ENCODE assay signal across 8 cellular contexts in genomic region chr14:52694761-52695480, GRCh38. TPM values are rescaled to one million over a fixed set of nuclear protein-coding genes. Genes with fewer than 3 reads are reported as not detected.
A peak's percentile ranks its signal among the peaks of the same experiment; 100 is the strongest.
DNase-seq lines count a peak whose midpoint lies in the region; ATAC-seq and TF ChIP-seq lines count a peak whose summit lies in the region.

No MANE protein-coding gene starts in this region.

- H3K36me3 Mint-ChIP-seq in endodermal cell (ENCODE audit: low read depth): peaks cover 4% of the 10 kb centered on the region

- H3K27me3 Mint-ChIP-seq in endodermal cell (ENCODE audit: insufficient read depth): peaks cover 3% of the 10 kb centered on the region

- peak overlapping the region; percentile 89 for H3K27ac Mint-ChIP-seq in endodermal cell

- H3K4me1 ChIP-seq in endodermal cell (ENCODE audit: control insufficient read depth, insufficient read depth, low read length) (no peaks in the 10 kb centered on the region), mucosa of rectum (ENCODE audit: control insufficient read depth in 2 of 2, insufficient read depth in 2 of 2, low read length in 2 of 2) (peaks cover 2 to 13% of the 10 kb centered on the region in 2 donors)

- peaks cover 33% of the 10 kb centered on the region for H3K4me1 Mint-ChIP-seq in endodermal cell

- H3K9ac ChIP-seq in endodermal cell (ENCODE audit: extremely low read depth, low read length, poor library complexity, severe bottlenecking) (peak overlapping the region; percentile 55), mucosa of rectum (ENCODE audit: low read depth in 1 of 2, low read length in 2 of 2) (peak overlapping the region; percentile 96 to 99)

- ATAC-seq in GM18867 (IDR thresholded peaks at IDR 0.05; ENCODE audit: unreplicated experiment) (peak; percentile 62), HG03066 (IDR thresholded peaks at IDR 0.05; ENCODE audit: low read depth, unreplicated experiment) (peak; percentile 66)

- 1% methylated on average over 16 to 46 of the region's 46 CpGs for WGBS in endodermal cell (ENCODE audit: insufficient coverage in 1 of 2, insufficient read length in 1 of 2), 2 experiments

- peak overlapping the region; percentile 82 for H3K4me3 Mint-ChIP-seq in endodermal cell

- no peak for TF ChIP-seq CTCF in AG09309 (IDR thresholded peaks at IDR 0.05; ENCODE audit: control insufficient read depth, insufficient read depth, low read depth, low read length, missing control alignments)
- TF ChIP-seq CTCF in endodermal cell (conservative IDR thresholded peaks at IDR 0.05): no peak

- H3K36me3 ChIP-seq in endodermal cell (ENCODE audit: control insufficient read depth, insufficient read depth, low read length): no peaks in the 10 kb centered on the region
- no peaks in the 10 kb centered on the region for H3K36me3 ChIP-seq in mucosa of rectum (ENCODE audit: control insufficient read depth in 2 of 2, insufficient read depth in 2 of 2, low read length in 2 of 2)

- DNase-seq in AG09309 (ENCODE audit: low read depth): no peak
- peak; percentile 59 for DNase-seq in NCI-H526 treated with DMSO at 0.1 percent for 48 hours (lab: John Stamatoyannopoulos, UW)
- DNase-seq in activated CD4-positive, alpha-beta T cell treated with anti-CD3 and anti-CD28 coated beads, Interleukin-2, amount 50 U/mL, for 48 hours: peak; percentile 57 to 69
- DNase-seq in endodermal cell: peak; percentile 72
- peak; percentile 15 to 61 for DNase-seq in stimulated activated CD8-positive, alpha-beta memory T cell treated with anti-CD3 and anti-CD28 coated beads, Interleukin-7, amount 100 ng/mL, for 48 hours (ENCODE audit: extremely low read depth in 1 of 2, low read depth in 1 of 2)

- no peaks in the 10 kb centered on the region for H3K9me3 ChIP-seq in endodermal cell (ENCODE audit: control insufficient read depth, low read length)
- H3K9me3 ChIP-seq in mucosa of rectum (ENCODE audit: control insufficient read depth in 2 of 2, low read length in 2 of 2): no peaks in the 10 kb centered on the region

- H3K27ac ChIP-seq in endodermal cell (ENCODE audit: low read depth, low read length) (no peak overlapping the region), mucosa of rectum (ENCODE audit: low read depth in 2 of 2, low read length in 2 of 2) (peak overlapping the region; percentile 97 to 98)

- no peaks in the 10 kb centered on the region for H3K9me3 Mint-ChIP-seq in endodermal cell

- H3K4me3 ChIP-seq in AG09309 (ENCODE audit: control insufficient read depth, low read depth, low read length) (peak overlapping the region; percentile 95), endodermal cell (ENCODE audit: low read length) (peak overlapping the region; percentile 92), mucosa of rectum (ENCODE audit: low read length in 2 of 2) (peak overlapping the region; percentile 88 to 92)

- H3K27me3 ChIP-seq in endodermal cell (ENCODE audit: control insufficient read depth, insufficient read depth, low read length, poor library complexity, severe bottlenecking) (no peaks in the 10 kb centered on the region), mucosa of rectum (ENCODE audit: control insufficient read depth in 2 of 2, insufficient read depth in 2 of 2, low read length in 2 of 2) (no peaks in the 10 kb centered on the region)

RNA-seq across cellular contexts. Expression of gene ERO1A, which starts 0.4 kb away (rescaled TPM):
- 10 to 100 TPM; 44.5 to 60.8 TPM for total RNA-seq in endodermal cell
- 22.4 TPM for polyA plus RNA-seq in endodermal cell (2013, experiment 1 of 2)
- polyA plus RNA-seq in endodermal cell (2013, experiment 2 of 2): 21.7 TPM

RNA-seq across cellular contexts. Expression of gene PSMC6, which starts 12.1 kb away (rescaled TPM):
- 100 to 1,000 TPM; 102 to 121 TPM for total RNA-seq in endodermal cell
- polyA plus RNA-seq in endodermal cell (2013, experiment 1 of 2): 116 TPM
- 105 TPM for polyA plus RNA-seq in endodermal cell (2013, experiment 2 of 2)

RNA-seq across cellular contexts. Expression of gene STYX, which starts 35.0 kb away (rescaled TPM):
- 10 to 100 TPM; 27.3 to 28.2 TPM for total RNA-seq in endodermal cell
- polyA plus RNA-seq in endodermal cell (2013, experiment 1 of 2): 14.4 TPM
- 14.5 TPM for polyA plus RNA-seq in endodermal cell (2013, experiment 2 of 2)
